ENCODE assay signal across 14 cellular contexts in genomic region chr1:200638073-200638472, GRCh38.
"Had no signal": no experiment of that assay in that cellular context is flagged by ENCODE, and none has a peak within 500 bp of the region (broad histone marks: within the 10 kb centered on the region; RNA-seq: fewer than 3 reads in every experiment).

No MANE protein-coding gene starts in this region.

- DNase-seq: activated CD4-positive, alpha-beta T cell treated with anti-CD3 and anti-CD28 coated beads for 4 hours; activated CD8-positive, alpha-beta memory T cell treated with anti-CD3 and anti-CD28 coated beads, Interleukin-2, amount 50 U/mL, for 48 hours; activated CD8-positive, alpha-beta T cell treated with anti-CD3 and anti-CD28 coated beads, Interleukin-2, amount 10 ng/mL, durations not matched to agents 7 days and 5 days; activated naive CD4-positive, alpha-beta T cell; activated naive CD8-positive, alpha-beta T cell treated with anti-CD3 and anti-CD28 coated beads, Interleukin-2, amount 50 U/mL, for 24 hours; gastrocnemius medialis; heart right ventricle; pancreas; stimulated activated CD4-positive, alpha-beta T cell treated with anti-CD3 and anti-CD28 coated beads, Interleukin-15, amount 100 ng/mL, for 24 hours; stimulated activated CD4-positive, alpha-beta T cell treated with anti-CD3 and anti-CD28 coated beads, Interleukin-4, amount 100 ng/mL, for 24 hours; stomach had no signal

- H3K4me3 ChIP-seq: gastrocnemius medialis, heart right ventricle, pancreas, stomach, vagina had no signal

- H3K36me3 ChIP-seq: gastrocnemius medialis, pancreas, vagina had no signal

- H3K9me3 Mint-ChIP-seq: activated naive CD8-positive, alpha-beta T cell treated with anti-CD3 and anti-CD28 coated beads, Interleukin-2, amount 50 U/mL, for 24 hours; memory B cell had no signal

- H3K27ac ChIP-seq: gastrocnemius medialis, heart right ventricle, pancreas, stomach, vagina had no signal

- H3K27me3 Mint-ChIP-seq: activated naive CD8-positive, alpha-beta T cell treated with anti-CD3 and anti-CD28 coated beads, Interleukin-2, amount 50 U/mL, for 24 hours; memory B cell had no signal

- H3K9me3 ChIP-seq: gastrocnemius medialis, heart right ventricle, pancreas, stomach, vagina had no signal

- ATAC-seq: activated CD8-positive, alpha-beta T cell treated with anti-CD3 and anti-CD28 coated beads, Interleukin-2, amount 10 ng/mL, durations not matched to agents 7 days and 5 days; activated naive CD8-positive, alpha-beta T cell treated with anti-CD3 and anti-CD28 coated beads, Interleukin-2, amount 50 U/mL, for 24 hours; gastrocnemius medialis; left lobe of liver; pancreas had no signal

- H3K4me1 ChIP-seq: vagina had no signal

- H3K27ac Mint-ChIP-seq: activated CD8-positive, alpha-beta T cell treated with anti-CD3 and anti-CD28 coated beads, Interleukin-2, amount 10 ng/mL, durations not matched to agents 7 days and 5 days; activated naive CD8-positive, alpha-beta T cell treated with anti-CD3 and anti-CD28 coated beads, Interleukin-2, amount 50 U/mL, for 24 hours; memory B cell had no signal

- H3K27me3 ChIP-seq: gastrocnemius medialis, heart right ventricle, pancreas, stomach, vagina had no signal

- H3K4me3 Mint-ChIP-seq: activated CD8-positive, alpha-beta T cell treated with anti-CD3 and anti-CD28 coated beads, Interleukin-2, amount 10 ng/mL, durations not matched to agents 7 days and 5 days; activated naive CD8-positive, alpha-beta T cell treated with anti-CD3 and anti-CD28 coated beads, Interleukin-2, amount 50 U/mL, for 24 hours; memory B cell had no signal
